Comparison of ENCODE assay signal across 8 cellular contexts in genomic region chr19:8363803-8364771, GRCh38. TPM values are rescaled to one million over a fixed set of nuclear protein-coding genes. Genes with fewer than 3 reads are reported as not detected.
DNase-seq lines count a peak whose midpoint lies in the region; ATAC-seq and TF ChIP-seq lines count a peak whose summit lies in the region.

ANGPTL4 (plus strand) TSS chr19:8364155; CDS start chr19:8364322, 167 bp downstream.

- no peaks in the 10 kb centered on the region for H3K9me3 ChIP-seq in HEK293 (ENCODE audit: control insufficient read depth, insufficient read depth, low read depth, low read length)

- TF ChIP-seq CTCF in HEK293 (tag by site-specific recombination; IDR thresholded peaks at IDR 0.05): no peak
- peak; percentile 63 for TF ChIP-seq CTCF in chondrocyte (IDR thresholded peaks at IDR 0.05)

- POLR2A ChIA-PET in HEK293 (lab: Yijun Ruan, JAX): interaction anchor here (1.9 to 2.6 kb wide), 2 partner anchors 26 to 27 kb away, joined by 4 to 7 read pairs; partner anchors contain the start of gene RAB11B

- no peak for DNase-seq in chondrocyte (ENCODE audit: low spot score)
- peak; percentile 30 for DNase-seq in kidney glomerular epithelial cell (lab: John Stamatoyannopoulos, UW)
- DNase-seq in stimulated activated CD4-positive, alpha-beta T cell treated with anti-CD3 and anti-CD28 coated beads, Interleukin-15, amount 100 ng/mL, for 48 hours (ENCODE audit: low read depth in 2 of 2): peak; percentile 51 to 79
- no peak for DNase-seq in occipital lobe (lab: John Stamatoyannopoulos, UW)
- DNase-seq in NCI-H2081 treated with DMSO at 0.1 percent for 48 hours (lab: John Stamatoyannopoulos, UW): no peak

- H3K36me3 ChIP-seq in HEK293 (ENCODE audit: control insufficient read depth in 2 of 2, insufficient read depth in 1 of 2, low read length in 2 of 2): no peaks in the 10 kb centered on the region

- peaks cover 7% of the 10 kb centered on the region for H3K36me3 Mint-ChIP-seq in chondrocyte (ENCODE audit: low read depth)

- peaks cover 63% of the 10 kb centered on the region for H3K4me1 Mint-ChIP-seq in chondrocyte (ENCODE audit: low read depth)

- H3K27ac Mint-ChIP-seq in chondrocyte (ENCODE audit: unreplicated experiment): peak within 1 kb of the TSS; percentile 100

- no peaks in the 10 kb centered on the region for H3K9me3 Mint-ChIP-seq in chondrocyte (ENCODE audit: low read depth)

- no peaks in the 10 kb centered on the region for H3K27me3 Mint-ChIP-seq in chondrocyte (ENCODE audit: low read depth)

- CTCF ChIA-PET in HEK293 (lab: Yijun Ruan, JAX): interaction anchor here (1.0 kb wide), 1 partner anchor 10 kb away, joined by 5 read pairs; no protein-coding TSS in a partner anchor

- no peak within 1 kb of the TSS for H3K27ac ChIP-seq in HEK293 (ENCODE audit: extremely low read depth, low read depth, low read length)

- H3K4me1 ChIP-seq in HEK293 (ENCODE audit: control insufficient read depth, insufficient read depth, low read length): peaks cover 26% of the 10 kb centered on the region

- H3K4me3 Mint-ChIP-seq in chondrocyte (ENCODE audit: unreplicated experiment): peak within 1 kb of the TSS; percentile 92

- peak; percentile 62 to 68 for ATAC-seq in activated CD4-positive, CD25-positive, alpha-beta regulatory T cell treated with anti-CD3 and anti-CD28 coated beads, Interleukin-2, amount 50 U/mL, for 24 hours
- ATAC-seq in HG02610 (IDR thresholded peaks at IDR 0.05; ENCODE audit: unreplicated experiment): no peak

- peak within 1 kb of the TSS; percentile 1 for H3K4me3 ChIP-seq in HEK293 (ENCODE audit: low read depth, low read length)

TF ChIP-seq in HEK293, 187 proteins besides CTCF, POLR2A, EP300 and RAD21:
- peak; percentile 68; the same call in 1 of the 2 replicates for TF ChIP-seq ZNF600 (tag by site-specific recombination; IDR thresholded peaks at IDR 0.05)
- peak; percentile 54 for TF ChIP-seq EGR2 (tag by site-specific recombination; IDR thresholded peaks at IDR 0.05; ENCODE audit: low read depth)
- peak; percentile 38 for TF ChIP-seq ZBTB26 (tag by site-specific recombination; optimal IDR thresholded peaks at IDR 0.05)
- TF ChIP-seq ZSCAN5A (tag by site-specific recombination; IDR thresholded peaks at IDR 0.05): no peak
- TF ChIP-seq ZFHX2 (tag by site-specific recombination; conservative IDR thresholded peaks at IDR 0.05): peak; percentile 50; the same call in 1 of the 2 replicates
- TF ChIP-seq ZBTB17 (tag by site-specific recombination; IDR thresholded peaks at IDR 0.05): no peak

RNA-seq across cellular contexts. Expression of gene ANGPTL4, which starts in this region (rescaled TPM):
- total RNA-seq in chondrocyte: 56.4 to 143 TPM (median 127 TPM) in 3 replicates
- 0.94 TPM for total RNA-seq in occipital lobe

Comparison
In these comparisons a context has a peak if more than half of its experiments do, and no peak if none do; other contexts are left out.
1. RNA of gene ANGPTL4 (total RNA-seq): 56.4 to 143 TPM in chondrocyte; 0.94 TPM in occipital lobe (single experiment); every median in the first group is over 10 times any median in the second.
2. DNase-seq: peak in kidney glomerular epithelial cell (single experiment) and stimulated activated CD4-positive, alpha-beta T cell treated with anti-CD3 and anti-CD28 coated beads, Interleukin-15, amount 100 ng/mL, for 48 hours (2 of 2); none in chondrocyte (single experiment), occipital lobe (single experiment) and NCI-H2081 treated with DMSO at 0.1 percent for 48 hours (single experiment).